1 cellular context compared by ENCODE assay signal in the genomic region with DNA sequence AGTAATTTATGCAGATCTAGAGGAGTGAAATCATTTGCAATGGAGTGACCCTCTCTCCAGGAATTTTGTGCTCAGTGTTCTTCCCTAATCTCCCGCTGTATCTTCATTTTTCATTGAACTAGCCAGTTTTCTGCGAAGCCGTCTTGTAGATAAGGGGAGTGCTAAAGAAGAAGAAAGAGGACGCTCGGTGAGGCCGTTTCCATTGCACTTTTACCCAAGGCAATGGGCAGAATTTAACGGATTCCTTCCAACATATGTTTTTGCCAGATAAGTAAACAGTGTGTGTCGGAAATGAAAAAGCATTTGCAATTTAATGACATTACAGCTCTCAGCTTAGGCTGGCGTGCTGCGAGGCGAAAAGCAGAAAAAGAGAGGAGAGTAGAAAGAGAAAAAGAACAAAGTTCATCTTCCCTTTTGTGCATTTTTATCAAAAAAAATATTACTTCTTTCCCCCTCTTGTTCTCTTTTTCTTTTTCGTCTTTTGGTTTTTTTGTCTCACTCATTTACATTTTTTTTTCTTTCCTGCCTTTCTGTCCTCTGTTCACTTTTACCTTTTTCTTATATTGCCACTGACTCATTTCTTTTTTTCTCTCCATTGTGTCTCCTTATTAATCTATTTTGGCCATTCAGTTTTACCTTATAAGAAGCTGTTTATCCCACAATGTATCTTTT.
TF ChIP-seq lines count a peak whose summit lies in the region.

No MANE protein-coding gene starts in this region.

TF ChIP-seq in K562, 482 proteins besides CTCF, POLR2A, EP300 and RAD21 (continued from another document and continues in another):
- TF ChIP-seq ZNF174 (CRISPR knock-in tag; IDR thresholded peaks at IDR 0.05): no peak
- no peak for TF ChIP-seq NCOA4 (IDR thresholded peaks at IDR 0.05; ENCODE audit: partially characterized antibody)
- TF ChIP-seq BDP1 (IDR thresholded peaks at IDR 0.05; ENCODE audit: insufficient read depth, insufficient read length): no peak
- TF ChIP-seq, protein P1, sequence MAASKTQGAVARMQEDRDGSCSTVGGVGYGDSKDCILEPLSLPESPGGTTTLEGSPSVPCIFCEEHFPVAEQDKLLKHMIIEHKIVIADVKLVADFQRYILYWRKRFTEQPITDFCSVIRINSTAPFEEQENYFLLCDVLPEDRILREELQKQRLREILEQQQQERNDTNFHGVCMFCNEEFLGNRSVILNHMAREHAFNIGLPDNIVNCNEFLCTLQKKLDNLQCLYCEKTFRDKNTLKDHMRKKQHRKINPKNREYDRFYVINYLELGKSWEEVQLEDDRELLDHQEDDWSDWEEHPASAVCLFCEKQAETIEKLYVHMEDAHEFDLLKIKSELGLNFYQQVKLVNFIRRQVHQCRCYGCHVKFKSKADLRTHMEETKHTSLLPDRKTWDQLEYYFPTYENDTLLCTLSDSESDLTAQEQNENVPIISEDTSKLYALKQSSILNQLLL (CRISPR knock-in tag; IDR thresholded peaks at IDR 0.05; ENCODE audit: borderline replicate concordance): no peak
- no peak for TF ChIP-seq SMAD3 (CRISPR knock-in tag; conservative IDR thresholded peaks at IDR 0.05)
- no peak for TF ChIP-seq PRMT5 (CRISPR knock-in tag; IDR thresholded peaks at IDR 0.05)
- TF ChIP-seq ZC3H8 (IDR thresholded peaks at IDR 0.05): no peak
- TF ChIP-seq, protein P2, sequence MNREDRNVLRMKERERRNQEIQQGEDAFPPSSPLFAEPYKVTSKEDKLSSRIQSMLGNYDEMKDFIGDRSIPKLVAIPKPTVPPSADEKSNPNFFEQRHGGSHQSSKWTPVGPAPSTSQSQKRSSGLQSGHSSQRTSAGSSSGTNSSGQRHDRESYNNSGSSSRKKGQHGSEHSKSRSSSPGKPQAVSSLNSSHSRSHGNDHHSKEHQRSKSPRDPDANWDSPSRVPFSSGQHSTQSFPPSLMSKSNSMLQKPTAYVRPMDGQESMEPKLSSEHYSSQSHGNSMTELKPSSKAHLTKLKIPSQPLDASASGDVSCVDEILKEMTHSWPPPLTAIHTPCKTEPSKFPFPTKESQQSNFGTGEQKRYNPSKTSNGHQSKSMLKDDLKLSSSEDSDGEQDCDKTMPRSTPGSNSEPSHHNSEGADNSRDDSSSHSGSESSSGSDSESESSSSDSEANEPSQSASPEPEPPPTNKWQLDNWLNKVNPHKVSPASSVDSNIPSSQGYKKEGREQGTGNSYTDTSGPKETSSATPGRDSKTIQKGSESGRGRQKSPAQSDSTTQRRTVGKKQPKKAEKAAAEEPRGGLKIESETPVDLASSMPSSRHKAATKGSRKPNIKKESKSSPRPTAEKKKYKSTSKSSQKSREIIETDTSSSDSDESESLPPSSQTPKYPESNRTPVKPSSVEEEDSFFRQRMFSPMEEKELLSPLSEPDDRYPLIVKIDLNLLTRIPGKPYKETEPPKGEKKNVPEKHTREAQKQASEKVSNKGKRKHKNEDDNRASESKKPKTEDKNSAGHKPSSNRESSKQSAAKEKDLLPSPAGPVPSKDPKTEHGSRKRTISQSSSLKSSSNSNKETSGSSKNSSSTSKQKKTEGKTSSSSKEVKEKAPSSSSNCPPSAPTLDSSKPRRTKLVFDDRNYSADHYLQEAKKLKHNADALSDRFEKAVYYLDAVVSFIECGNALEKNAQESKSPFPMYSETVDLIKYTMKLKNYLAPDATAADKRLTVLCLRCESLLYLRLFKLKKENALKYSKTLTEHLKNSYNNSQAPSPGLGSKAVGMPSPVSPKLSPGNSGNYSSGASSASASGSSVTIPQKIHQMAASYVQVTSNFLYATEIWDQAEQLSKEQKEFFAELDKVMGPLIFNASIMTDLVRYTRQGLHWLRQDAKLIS (CRISPR knock-in tag; IDR thresholded peaks at IDR 0.05): 0 out of 2 replicates have a peak, but pooled peaks have one; percentile 32
- peak; percentile 57; the same call in 1 of the 2 replicates for TF ChIP-seq CTBP1 (IDR thresholded peaks at IDR 0.05; ENCODE audit: borderline replicate concordance)
- TF ChIP-seq, protein P3, sequence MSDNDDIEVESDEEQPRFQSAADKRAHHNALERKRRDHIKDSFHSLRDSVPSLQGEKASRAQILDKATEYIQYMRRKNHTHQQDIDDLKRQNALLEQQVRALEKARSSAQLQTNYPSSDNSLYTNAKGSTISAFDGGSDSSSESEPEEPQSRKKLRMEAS (CRISPR knock-in tag; IDR thresholded peaks at IDR 0.05): no peak
- no peak for TF ChIP-seq ZNF785 (CRISPR knock-in tag; IDR thresholded peaks at IDR 0.05)
- TF ChIP-seq, protein P4, sequence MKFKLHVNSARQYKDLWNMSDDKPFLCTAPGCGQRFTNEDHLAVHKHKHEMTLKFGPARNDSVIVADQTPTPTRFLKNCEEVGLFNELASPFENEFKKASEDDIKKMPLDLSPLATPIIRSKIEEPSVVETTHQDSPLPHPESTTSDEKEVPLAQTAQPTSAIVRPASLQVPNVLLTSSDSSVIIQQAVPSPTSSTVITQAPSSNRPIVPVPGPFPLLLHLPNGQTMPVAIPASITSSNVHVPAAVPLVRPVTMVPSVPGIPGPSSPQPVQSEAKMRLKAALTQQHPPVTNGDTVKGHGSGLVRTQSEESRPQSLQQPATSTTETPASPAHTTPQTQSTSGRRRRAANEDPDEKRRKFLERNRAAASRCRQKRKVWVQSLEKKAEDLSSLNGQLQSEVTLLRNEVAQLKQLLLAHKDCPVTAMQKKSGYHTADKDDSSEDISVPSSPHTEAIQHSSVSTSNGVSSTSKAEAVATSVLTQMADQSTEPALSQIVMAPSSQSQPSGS (CRISPR knock-in tag; IDR thresholded peaks at IDR 0.05): no peak
- TF ChIP-seq MAFF (IDR thresholded peaks at IDR 0.05; ENCODE audit: low read length): no peak; the same call in 1 of the 2 replicates
- no peak for TF ChIP-seq HOXB6 (CRISPR knock-in tag; IDR thresholded peaks at IDR 0.05; ENCODE audit: borderline replicate concordance)
- no peak for TF ChIP-seq XRCC4 (IDR thresholded peaks at IDR 0.05; ENCODE audit: extremely low read depth, insufficient read depth, insufficient read length)
- no peak for TF ChIP-seq BRF1 (IDR thresholded peaks at IDR 0.05; ENCODE audit: borderline replicate concordance, extremely low read depth, insufficient read length)
- no peak for TF ChIP-seq RUNX1 (IDR thresholded peaks at IDR 0.05; ENCODE audit: low read depth)
- no peak for TF ChIP-seq ZNF695 (CRISPR knock-in tag; IDR thresholded peaks at IDR 0.05)
- no peak for TF ChIP-seq RHOXF2B (CRISPR knock-in tag; conservative IDR thresholded peaks at IDR 0.05)
- TF ChIP-seq C11orf30 (IDR thresholded peaks at IDR 0.05; ENCODE audit: low read depth): no peak
- TF ChIP-seq TBP (optimal IDR thresholded peaks at IDR 0.05; ENCODE audit: low read depth, low read length): peak; percentile 44
- TF ChIP-seq, protein P5, sequence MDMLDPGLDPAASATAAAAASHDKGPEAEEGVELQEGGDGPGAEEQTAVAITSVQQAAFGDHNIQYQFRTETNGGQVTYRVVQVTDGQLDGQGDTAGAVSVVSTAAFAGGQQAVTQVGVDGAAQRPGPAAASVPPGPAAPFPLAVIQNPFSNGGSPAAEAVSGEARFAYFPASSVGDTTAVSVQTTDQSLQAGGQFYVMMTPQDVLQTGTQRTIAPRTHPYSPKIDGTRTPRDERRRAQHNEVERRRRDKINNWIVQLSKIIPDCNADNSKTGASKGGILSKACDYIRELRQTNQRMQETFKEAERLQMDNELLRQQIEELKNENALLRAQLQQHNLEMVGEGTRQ (CRISPR knock-in tag; IDR thresholded peaks at IDR 0.05): no peak
- TF ChIP-seq STAG1 (CRISPR knock-in tag; IDR thresholded peaks at IDR 0.05; ENCODE audit: borderline replicate concordance): no peak
- TF ChIP-seq PHTF2 (CRISPR knock-in tag; IDR thresholded peaks at IDR 0.05): no peak
- TF ChIP-seq NFXL1 (CRISPR knock-in tag; IDR thresholded peaks at IDR 0.05): no peak
- TF ChIP-seq NFIC (IDR thresholded peaks at IDR 0.05): peak; percentile 64
- TF ChIP-seq HDAC3 (IDR thresholded peaks at IDR 0.05; ENCODE audit: borderline replicate concordance, partially characterized antibody): no peak
- TF ChIP-seq POU5F1 (IDR thresholded peaks at IDR 0.05; ENCODE audit: borderline replicate concordance, low read depth, low read length, partially characterized antibody): no peak
- no peak for TF ChIP-seq SAP30 (IDR thresholded peaks at IDR 0.05; ENCODE audit: borderline replicate concordance, insufficient read depth, low read depth, low read length, poor library complexity, severe bottlenecking)
- TF ChIP-seq, protein P6, sequence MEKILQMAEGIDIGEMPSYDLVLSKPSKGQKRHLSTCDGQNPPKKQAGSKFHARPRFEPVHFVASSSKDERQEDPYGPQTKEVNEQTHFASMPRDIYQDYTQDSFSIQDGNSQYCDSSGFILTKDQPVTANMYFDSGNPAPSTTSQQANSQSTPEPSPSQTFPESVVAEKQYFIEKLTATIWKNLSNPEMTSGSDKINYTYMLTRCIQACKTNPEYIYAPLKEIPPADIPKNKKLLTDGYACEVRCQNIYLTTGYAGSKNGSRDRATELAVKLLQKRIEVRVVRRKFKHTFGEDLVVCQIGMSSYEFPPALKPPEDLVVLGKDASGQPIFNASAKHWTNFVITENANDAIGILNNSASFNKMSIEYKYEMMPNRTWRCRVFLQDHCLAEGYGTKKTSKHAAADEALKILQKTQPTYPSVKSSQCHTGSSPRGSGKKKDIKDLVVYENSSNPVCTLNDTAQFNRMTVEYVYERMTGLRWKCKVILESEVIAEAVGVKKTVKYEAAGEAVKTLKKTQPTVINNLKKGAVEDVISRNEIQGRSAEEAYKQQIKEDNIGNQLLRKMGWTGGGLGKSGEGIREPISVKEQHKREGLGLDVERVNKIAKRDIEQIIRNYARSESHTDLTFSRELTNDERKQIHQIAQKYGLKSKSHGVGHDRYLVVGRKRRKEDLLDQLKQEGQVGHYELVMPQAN (IDR thresholded peaks at IDR 0.05; ENCODE audit: borderline replicate concordance): no peak
- peak; percentile 93 for TF ChIP-seq TEAD4 (IDR thresholded peaks at IDR 0.05; ENCODE audit: low read length)
- no peak for TF ChIP-seq TEAD4 (CRISPR knock-in tag; IDR thresholded peaks at IDR 0.05; ENCODE audit: borderline replicate concordance)
- no peak for TF ChIP-seq SRSF7 (optimal IDR thresholded peaks at IDR 0.05; ENCODE audit: low read depth, low read length)
- no peak for TF ChIP-seq FOXK1 (CRISPR knock-in tag; IDR thresholded peaks at IDR 0.05; ENCODE audit: borderline replicate concordance)
- no peak for TF ChIP-seq KAT8 (IDR thresholded peaks at IDR 0.05; ENCODE audit: low read depth)
- TF ChIP-seq HLTF (IDR thresholded peaks at IDR 0.05): no peak
- TF ChIP-seq ZNF311 (CRISPR knock-in tag; IDR thresholded peaks at IDR 0.05): no peak
- TF ChIP-seq, protein P7, sequence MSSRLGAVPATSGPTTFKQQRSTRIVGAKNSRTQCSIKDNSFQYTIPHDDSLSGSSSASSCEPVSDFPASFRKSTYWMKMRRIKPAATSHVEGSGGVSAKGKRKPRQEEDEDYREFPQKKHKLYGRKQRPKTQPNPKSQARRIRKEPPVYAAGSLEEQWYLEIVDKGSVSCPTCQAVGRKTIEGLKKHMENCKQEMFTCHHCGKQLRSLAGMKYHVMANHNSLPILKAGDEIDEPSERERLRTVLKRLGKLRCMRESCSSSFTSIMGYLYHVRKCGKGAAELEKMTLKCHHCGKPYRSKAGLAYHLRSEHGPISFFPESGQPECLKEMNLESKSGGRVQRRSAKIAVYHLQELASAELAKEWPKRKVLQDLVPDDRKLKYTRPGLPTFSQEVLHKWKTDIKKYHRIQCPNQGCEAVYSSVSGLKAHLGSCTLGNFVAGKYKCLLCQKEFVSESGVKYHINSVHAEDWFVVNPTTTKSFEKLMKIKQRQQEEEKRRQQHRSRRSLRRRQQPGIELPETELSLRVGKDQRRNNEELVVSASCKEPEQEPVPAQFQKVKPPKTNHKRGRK (tag; IDR thresholded peaks at IDR 0.05): peak; percentile 85
- TF ChIP-seq, protein P8, sequence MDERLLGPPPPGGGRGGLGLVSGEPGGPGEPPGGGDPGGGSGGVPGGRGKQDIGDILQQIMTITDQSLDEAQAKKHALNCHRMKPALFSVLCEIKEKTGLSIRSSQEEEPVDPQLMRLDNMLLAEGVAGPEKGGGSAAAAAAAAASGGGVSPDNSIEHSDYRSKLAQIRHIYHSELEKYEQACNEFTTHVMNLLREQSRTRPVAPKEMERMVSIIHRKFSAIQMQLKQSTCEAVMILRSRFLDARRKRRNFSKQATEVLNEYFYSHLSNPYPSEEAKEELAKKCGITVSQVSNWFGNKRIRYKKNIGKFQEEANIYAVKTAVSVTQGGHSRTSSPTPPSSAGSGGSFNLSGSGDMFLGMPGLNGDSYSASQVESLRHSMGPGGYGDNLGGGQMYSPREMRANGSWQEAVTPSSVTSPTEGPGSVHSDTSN (CRISPR knock-in tag; IDR thresholded peaks at IDR 0.05; ENCODE audit: low read depth): no peak
- TF ChIP-seq, protein P8 (tag; conservative IDR thresholded peaks at IDR 0.05; ENCODE audit: low read depth): no peak; the same call in 1 of the 2 replicates
- TF ChIP-seq PML (IDR thresholded peaks at IDR 0.05; ENCODE audit: low read length): peak; percentile 66; the same call in 1 of the 2 replicates
- TF ChIP-seq E2F3 (CRISPR knock-in tag; IDR thresholded peaks at IDR 0.05): no peak
- peak; percentile 39; the same call in 1 of the 2 replicates for TF ChIP-seq POLR2H (tag; IDR thresholded peaks at IDR 0.05; ENCODE audit: low read depth)
- TF ChIP-seq SRSF1 (IDR thresholded peaks at IDR 0.05; ENCODE audit: low read depth, low read length): no peak
- peak; percentile 67; the same call in 1 of the 2 replicates for TF ChIP-seq CC2D1A (IDR thresholded peaks at IDR 0.05)
- TF ChIP-seq, protein P9, sequence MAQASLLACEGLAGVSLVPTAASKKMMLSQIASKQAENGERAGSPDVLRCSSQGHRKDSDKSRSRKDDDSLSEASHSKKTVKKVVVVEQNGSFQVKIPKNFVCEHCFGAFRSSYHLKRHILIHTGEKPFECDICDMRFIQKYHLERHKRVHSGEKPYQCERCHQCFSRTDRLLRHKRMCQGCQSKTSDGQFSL (CRISPR knock-in tag; IDR thresholded peaks at IDR 0.05): no peak
- TF ChIP-seq, protein P9 (tag; IDR thresholded peaks at IDR 0.05): no peak
